19 cellular contexts compared by ENCODE assay signal in the genomic region with DNA sequence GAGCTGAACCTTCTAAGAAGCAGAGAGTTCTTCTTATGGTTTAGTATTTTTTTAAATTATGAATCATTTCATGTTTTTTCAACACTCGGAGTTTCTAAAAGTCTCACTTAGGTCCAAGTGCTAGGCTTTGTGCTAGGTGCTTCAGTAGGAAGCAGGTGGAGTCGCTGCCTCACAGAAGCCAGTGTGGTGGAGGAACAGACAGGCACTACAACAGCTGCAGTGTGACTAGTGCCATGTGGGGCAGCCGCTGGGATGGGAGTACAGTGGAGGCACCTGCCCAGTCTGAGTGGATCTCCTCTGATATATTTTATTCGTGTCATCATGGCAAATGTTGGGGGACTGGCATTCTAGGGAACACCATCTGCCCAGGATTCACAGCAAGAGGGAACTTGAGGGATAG. TPM values are rescaled to one million over a fixed set of nuclear protein-coding genes. Genes with fewer than 3 reads are reported as not detected.
"Had no signal": no experiment of that assay in that cellular context is flagged by ENCODE, and none has a peak within 500 bp of the region (broad histone marks: within the 10 kb centered on the region; RNA-seq: fewer than 3 reads in every experiment).

No MANE protein-coding gene starts in this region.

- H3K4me3 ChIP-seq: breast epithelium, left lung, mucosa of descending colon, right atrium auricular region had no signal

- H3K9me3 Mint-ChIP-seq: activated naive CD8-positive, alpha-beta T cell treated with anti-CD3 and anti-CD28 coated beads for 36 hours; activated T-helper 1 cell treated with anti-CD3 and anti-CD28 coated beads, Interleukin-12 subunit alpha, Interleukin-12 subunit beta, Interleukin-2, Interleukin-4 antibody, amounts not matched to agents 30 ng/mL and 10 ng/mL and 1 ng/mL, durations not matched to agents 14 hours and 24 hours and 36 hours; natural killer cell treated with Interleukin-12 subunit alpha and Interleukin-12 subunit beta and Interleukin-15 and Interleukin-18, amount 100 ng/mL, for 72 hours; T-helper 2 cell treated with Interferon-gamma antibody and Interleukin-4, amounts not matched to agents 5 μg/mL and 100 μg/mL, for 36 hours had no signal

- DNase-seq: activated naive CD8-positive, alpha-beta T cell treated with anti-CD3 and anti-CD28 coated beads for 36 hours; anterior cingulate cortex; erythroblast; hippocampal formation; left lung; mammary epithelial cell; mucosa of descending colon; small intestine; stimulated activated CD4-positive, alpha-beta T cell treated with anti-CD3 and anti-CD28 coated beads, Interleukin-4, amount 100 ng/mL, for 4 hours; stimulated activated naive CD8-positive, alpha-beta T cell treated with anti-CD3 and anti-CD28 coated beads, Interleukin-15, Interleukin-2, amounts not matched to agents 100 U/mL and 50 U/mL, for 24 hours; trophoblast cell had no signal

- H3K27me3 Mint-ChIP-seq: activated naive CD8-positive, alpha-beta T cell treated with anti-CD3 and anti-CD28 coated beads for 36 hours; natural killer cell treated with Interleukin-12 subunit alpha and Interleukin-12 subunit beta and Interleukin-15 and Interleukin-18, amount 100 ng/mL, for 72 hours; progenitor cell of endocrine pancreas had no signal

- H3K9me3 ChIP-seq: breast epithelium, left lung, mucosa of descending colon, right atrium auricular region had no signal

- FAIRE-seq: keratinocyte, small intestine had no signal

- H3K36me3 Mint-ChIP-seq: activated naive CD8-positive, alpha-beta T cell treated with anti-CD3 and anti-CD28 coated beads for 36 hours; natural killer cell treated with Interleukin-12 subunit alpha and Interleukin-12 subunit beta and Interleukin-15 and Interleukin-18, amount 100 ng/mL, for 72 hours had no signal

- H3K27ac Mint-ChIP-seq: activated naive CD8-positive, alpha-beta T cell treated with anti-CD3 and anti-CD28 coated beads for 36 hours; activated T-helper 1 cell treated with anti-CD3 and anti-CD28 coated beads, Interleukin-12 subunit alpha, Interleukin-12 subunit beta, Interleukin-2, Interleukin-4 antibody, amounts not matched to agents 30 ng/mL and 10 ng/mL and 1 ng/mL, durations not matched to agents 14 hours and 24 hours and 36 hours; natural killer cell treated with Interleukin-12 subunit alpha and Interleukin-12 subunit beta and Interleukin-15 and Interleukin-18, amount 100 ng/mL, for 72 hours; progenitor cell of endocrine pancreas; T-helper 2 cell treated with Interferon-gamma antibody and Interleukin-4, amounts not matched to agents 5 μg/mL and 100 μg/mL, for 36 hours had no signal

- H3K27ac ChIP-seq: breast epithelium, left lung, right atrium auricular region had no signal

- H3K27me3 ChIP-seq: breast epithelium, right atrium auricular region had no signal

- H3K36me3 ChIP-seq: breast epithelium, left lung had no signal

- H3K4me3 Mint-ChIP-seq: activated naive CD8-positive, alpha-beta T cell treated with anti-CD3 and anti-CD28 coated beads for 36 hours; activated T-helper 1 cell treated with anti-CD3 and anti-CD28 coated beads, Interleukin-12 subunit alpha, Interleukin-12 subunit beta, Interleukin-2, Interleukin-4 antibody, amounts not matched to agents 30 ng/mL and 10 ng/mL and 1 ng/mL, durations not matched to agents 14 hours and 24 hours and 36 hours; natural killer cell treated with Interleukin-12 subunit alpha and Interleukin-12 subunit beta and Interleukin-15 and Interleukin-18, amount 100 ng/mL, for 72 hours; T-helper 2 cell treated with Interferon-gamma antibody and Interleukin-4, amounts not matched to agents 5 μg/mL and 100 μg/mL, for 36 hours had no signal

RNA-seq across cellular contexts. Expression of a gene that starts 15.3 kb away (rescaled TPM):
- total RNA-seq: activated CD8-positive, alpha-beta memory T cell treated with anti-CD3 and anti-CD28 coated beads for 36 hours; activated naive CD8-positive, alpha-beta T cell treated with anti-CD3 and anti-CD28 coated beads for 36 hours; activated T-helper 1 cell treated with anti-CD3 and anti-CD28 coated beads, Interleukin-12 subunit alpha, Interleukin-12 subunit beta, Interleukin-2, Interleukin-4 antibody, amounts not matched to agents 30 ng/mL and 10 ng/mL and 1 ng/mL, durations not matched to agents 14 hours and 24 hours and 36 hours had no signal

RNA-seq across cellular contexts. Expression of a gene that starts 19.4 kb away (rescaled TPM):
- total RNA-seq: activated CD8-positive, alpha-beta memory T cell treated with anti-CD3 and anti-CD28 coated beads for 36 hours; activated naive CD8-positive, alpha-beta T cell treated with anti-CD3 and anti-CD28 coated beads for 36 hours; activated T-helper 1 cell treated with anti-CD3 and anti-CD28 coated beads, Interleukin-12 subunit alpha, Interleukin-12 subunit beta, Interleukin-2, Interleukin-4 antibody, amounts not matched to agents 30 ng/mL and 10 ng/mL and 1 ng/mL, durations not matched to agents 14 hours and 24 hours and 36 hours had no signal
